ENCODE assay signal across 15 cellular contexts in the genomic region with DNA sequence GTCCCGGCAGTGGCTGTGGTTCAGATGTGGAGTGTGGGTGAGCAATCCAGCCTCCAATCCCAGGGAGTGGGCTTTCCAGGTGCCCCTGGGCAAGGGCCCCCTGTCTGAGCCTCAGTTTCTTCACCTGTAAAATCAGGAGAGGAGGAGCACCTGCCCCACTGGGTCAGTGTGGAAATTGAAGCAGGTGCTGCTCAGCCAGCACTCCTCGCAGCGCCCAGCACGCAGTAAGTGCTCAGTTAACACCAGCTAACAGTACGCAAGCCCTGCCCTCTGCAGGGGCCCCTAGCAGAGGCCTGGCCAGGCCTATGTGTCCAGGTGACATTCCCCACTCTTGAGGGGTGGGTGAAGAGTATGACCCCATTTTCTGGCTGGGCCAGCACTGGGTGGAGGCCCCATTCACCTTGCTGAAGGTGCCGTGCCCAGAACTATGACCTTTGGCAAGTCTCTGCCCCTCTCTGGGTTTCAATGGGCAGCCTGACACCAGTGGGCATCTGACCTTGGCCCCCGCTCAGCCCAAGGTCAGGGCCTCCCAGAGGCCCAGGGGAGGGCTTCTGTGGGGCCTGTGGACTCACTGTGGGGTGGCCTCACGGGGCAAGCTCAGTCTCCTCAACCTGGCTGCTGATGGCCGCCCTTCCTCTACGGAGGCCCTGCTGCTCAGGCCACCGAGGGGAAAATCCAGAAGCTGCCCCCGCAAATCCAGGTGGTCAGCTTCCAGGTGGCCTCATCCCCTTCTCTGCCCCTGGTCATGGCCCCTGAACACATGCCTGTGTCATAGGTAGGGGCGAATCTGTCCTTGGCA. TPM values are rescaled to one million over a fixed set of nuclear protein-coding genes. Genes with fewer than 3 reads are reported as not detected.
DNase-seq lines count a peak whose midpoint lies in the region; ATAC-seq and TF ChIP-seq lines count a peak whose summit lies in the region.
"Had no signal": no experiment of that assay in that cellular context is flagged by ENCODE, and none has a peak within 500 bp of the region (broad histone marks: within the 10 kb centered on the region; RNA-seq: fewer than 3 reads in every experiment).

No MANE protein-coding gene starts in this region.

- H3K9me2 ChIP-seq in SK-N-SH = no peaks in the 10 kb centered on the region

- H3K4me3 ChIP-seq in SK-N-SH (ENCODE audit: low read depth in 2 of 2, low read length in 1 of 2) = no peak overlapping the region; a peak in 1 of 4 replicates
- H3K4me3 ChIP-seq in fibroblast of villous mesenchyme (ENCODE audit: low read depth, low read length) = peak overlapping the region; percentile 87
- H3K4me3 ChIP-seq in ovary = no peak overlapping the region

- intact Hi-C loops in ovary (cut with DNase I) = loop anchor here in 2 of 4 donors (5.0 to 10.0 kb wide), 2 partner anchors 79 to 671 kb away; partner anchors contain the start of gene CALB2 (in 1 of the 2)

- H3F3A ChIP-seq in SK-N-SH (replicated peaks; ENCODE audit: insufficient read depth) = no peaks in the 10 kb centered on the region

- no peak for TF ChIP-seq EP300 in SK-N-SH (IDR thresholded peaks at IDR 0.05; ENCODE audit: borderline replicate concordance in 1 of 2, low read depth in 1 of 2, low read length in 1 of 2)
- no peak for TF ChIP-seq EP300 in ovary (IDR thresholded peaks at IDR 0.05)

- CTCF ChIA-PET in SK-N-SH (lab: Yijun Ruan, JAX) = interaction anchor here (0.6 to 14.3 kb wide), 8 partner anchors 10 to 85 kb away, joined by 3 to 181 read pairs (median 4); no protein-coding TSS in a partner anchor

- TF ChIP-seq CTCF in SK-N-SH (IDR thresholded peaks at IDR 0.05) = no peak
- no peak for TF ChIP-seq CTCF in fibroblast of villous mesenchyme (IDR thresholded peaks at IDR 0.05; ENCODE audit: insufficient read depth, low read depth, low read length)
- no peak for TF ChIP-seq CTCF in ovary (IDR thresholded peaks at IDR 0.05)

- H3K9me3 ChIP-seq in SK-N-SH (no peaks in the 10 kb centered on the region), ovary (no peaks in the 10 kb centered on the region)
- H3K9me3 ChIP-seq: pancreas had no signal

- H3K4me2 ChIP-seq in SK-N-SH = peak overlapping the region; percentile 84; the same call in 1 of the 2 replicates

- H3K27ac ChIP-seq in SK-N-SH (ENCODE audit: low read depth in 2 of 2, low read length in 1 of 2) (no peak overlapping the region; a peak in 1 of 4 replicates), ovary (peak overlapping the region in 1 of 2 donors; percentile 56)

- WGBS in SK-N-SH (ENCODE audit: low lambda C conversion rate) = 81% methylated on average over 6 of the region's 13 CpGs
- 51 to 65% (median 62%) methylated on average over 11 to 13 of the region's 13 CpGs for WGBS in ovary, 3 donors

- peaks cover 55% of the 10 kb centered on the region for H3K79me2 ChIP-seq in SK-N-SH (ENCODE audit: insufficient read depth)

- H4K20me1 ChIP-seq in SK-N-SH (ENCODE audit: insufficient read depth) = peaks cover 51% of the 10 kb centered on the region

- ATAC-seq in SK-N-SH treated with all-trans-retinoic acid at 6 μM for 48 hours = no peak
- ATAC-seq: activated naive CD4-positive, alpha-beta T cell treated with anti-CD3 and anti-CD28 coated beads, Interleukin-2, amount 50 U/mL, for 72 hours; pancreas had no signal

- POLR2A ChIA-PET in SK-N-SH (lab: Yijun Ruan, JAX) = no interaction called here

- peaks cover 19 to 62% of the 10 kb centered on the region in 2 experiments; a peak in 3 of 4 replicates for H3K4me1 ChIP-seq in SK-N-SH (ENCODE audit: control insufficient read depth in 1 of 2, insufficient read depth in 2 of 2, low read depth in 1 of 2, low read length in 1 of 2)
- H3K4me1 ChIP-seq in ovary (ENCODE audit: insufficient read depth) = peaks cover 43% of the 10 kb centered on the region

- H2AFZ ChIP-seq in SK-N-SH (ENCODE audit: low read depth) = no peak overlapping the region

- no peak overlapping the region for H3K9ac ChIP-seq in SK-N-SH

- DNase-seq in SK-N-SH (no peak), fibroblast of villous mesenchyme (ENCODE audit: low read depth) (no peak), ovary (peak in 3 of 5 donors; percentile 34 to 42 (median 39)), NCI-H146 (lab: John Stamatoyannopoulos, UW) (no peak), NCI-H748 (lab: John Stamatoyannopoulos, UW; ENCODE audit: unreplicated experiment) (no peak), NCI-H446 treated with DMSO at 0.1 percent for 48 hours (lab: John Stamatoyannopoulos, UW) (no peak)
- DNase-seq in stimulated activated CD4-positive, alpha-beta T cell treated with anti-CD3 and anti-CD28 coated beads, Interleukin-12 subunit alpha, Interleukin-12 subunit beta, amount 100 ng/mL, for 4 hours = no peak
- DNase-seq: 8988T; activated CD4-positive, alpha-beta T cell treated with anti-CD3 and anti-CD28 coated beads, Interleukin-2, amount 10 ng/mL, durations not matched to agents 24 days and 14 days; DMS79 treated with DMSO at 0.1 percent for 48 hours; immature natural killer cell; NCI-H2227 treated with DMSO at 0.1 percent for 48 hours had no signal

- H3K27me3 ChIP-seq in SK-N-SH (ENCODE audit: insufficient read depth) (no peaks in the 10 kb centered on the region), ovary (no peaks in the 10 kb centered on the region)
- H3K27me3 ChIP-seq: pancreas had no signal

- H3K36me3 ChIP-seq in SK-N-SH (replicated peaks in 1 of 2; ENCODE audit: control insufficient read depth in 1 of 2, insufficient read depth in 2 of 2, low read length in 1 of 2) (peaks cover 9 to 26% of the 10 kb centered on the region in 2 experiments), ovary (no peaks in the 10 kb centered on the region)

- no peak for TF ChIP-seq RAD21 in SK-N-SH (IDR thresholded peaks at IDR 0.05; ENCODE audit: low read length)

- TF ChIP-seq POLR2A in ovary (IDR thresholded peaks at IDR 0.05) = no peak

TF ChIP-seq in SK-N-SH, 30 proteins besides CTCF, POLR2A, EP300 and RAD21 (continues in another document):
- TF ChIP-seq, protein P1, sequence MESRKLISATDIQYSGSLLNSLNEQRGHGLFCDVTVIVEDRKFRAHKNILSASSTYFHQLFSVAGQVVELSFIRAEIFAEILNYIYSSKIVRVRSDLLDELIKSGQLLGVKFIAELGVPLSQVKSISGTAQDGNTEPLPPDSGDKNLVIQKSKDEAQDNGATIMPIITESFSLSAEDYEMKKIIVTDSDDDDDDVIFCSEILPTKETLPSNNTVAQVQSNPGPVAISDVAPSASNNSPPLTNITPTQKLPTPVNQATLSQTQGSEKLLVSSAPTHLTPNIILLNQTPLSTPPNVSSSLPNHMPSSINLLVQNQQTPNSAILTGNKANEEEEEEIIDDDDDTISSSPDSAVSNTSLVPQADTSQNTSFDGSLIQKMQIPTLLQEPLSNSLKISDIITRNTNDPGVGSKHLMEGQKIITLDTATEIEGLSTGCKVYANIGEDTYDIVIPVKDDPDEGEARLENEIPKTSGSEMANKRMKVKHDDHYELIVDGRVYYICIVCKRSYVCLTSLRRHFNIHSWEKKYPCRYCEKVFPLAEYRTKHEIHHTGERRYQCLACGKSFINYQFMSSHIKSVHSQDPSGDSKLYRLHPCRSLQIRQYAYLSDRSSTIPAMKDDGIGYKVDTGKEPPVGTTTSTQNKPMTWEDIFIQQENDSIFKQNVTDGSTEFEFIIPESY (IDR thresholded peaks at IDR 0.05; ENCODE audit: borderline replicate concordance, low read depth) = no peak
- TF ChIP-seq RCOR1 (IDR thresholded peaks at IDR 0.05; ENCODE audit: low read length) = no peak
- TF ChIP-seq TEAD4 (IDR thresholded peaks at IDR 0.05; ENCODE audit: borderline replicate concordance, insufficient read depth) = no peak
- TF ChIP-seq SIN3A (IDR thresholded peaks at IDR 0.05; ENCODE audit: borderline replicate concordance, low read depth, low read length) = no peak
- no peak for TF ChIP-seq ELF1 (IDR thresholded peaks at IDR 0.05)
- TF ChIP-seq FOXJ3 (CRISPR knock-in tag; IDR thresholded peaks at IDR 0.05) = no peak
- no peak for TF ChIP-seq CHD2 (IDR thresholded peaks at IDR 0.05; ENCODE audit: low read length, partially characterized antibody)
- no peak for TF ChIP-seq SMC3 (IDR thresholded peaks at IDR 0.05; ENCODE audit: low read depth, low read length)

TF ChIP-seq in SK-N-SH treated with all-trans-retinoic acid at 6 μM for 48 hours, 23 proteins besides CTCF, POLR2A, EP300 and RAD21 (continues in another document):
- TF ChIP-seq, protein P2, sequence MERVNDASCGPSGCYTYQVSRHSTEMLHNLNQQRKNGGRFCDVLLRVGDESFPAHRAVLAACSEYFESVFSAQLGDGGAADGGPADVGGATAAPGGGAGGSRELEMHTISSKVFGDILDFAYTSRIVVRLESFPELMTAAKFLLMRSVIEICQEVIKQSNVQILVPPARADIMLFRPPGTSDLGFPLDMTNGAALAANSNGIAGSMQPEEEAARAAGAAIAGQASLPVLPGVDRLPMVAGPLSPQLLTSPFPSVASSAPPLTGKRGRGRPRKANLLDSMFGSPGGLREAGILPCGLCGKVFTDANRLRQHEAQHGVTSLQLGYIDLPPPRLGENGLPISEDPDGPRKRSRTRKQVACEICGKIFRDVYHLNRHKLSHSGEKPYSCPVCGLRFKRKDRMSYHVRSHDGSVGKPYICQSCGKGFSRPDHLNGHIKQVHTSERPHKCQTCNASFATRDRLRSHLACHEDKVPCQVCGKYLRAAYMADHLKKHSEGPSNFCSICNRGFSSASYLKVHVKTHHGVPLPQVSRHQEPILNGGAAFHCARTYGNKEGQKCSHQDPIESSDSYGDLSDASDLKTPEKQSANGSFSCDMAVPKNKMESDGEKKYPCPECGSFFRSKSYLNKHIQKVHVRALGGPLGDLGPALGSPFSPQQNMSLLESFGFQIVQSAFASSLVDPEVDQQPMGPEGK (CRISPR knock-in tag; IDR thresholded peaks at IDR 0.05; ENCODE audit: borderline replicate concordance) = no peak
- no peak for TF ChIP-seq CSDC2 (CRISPR knock-in tag; IDR thresholded peaks at IDR 0.05)
- TF ChIP-seq ZFP3 (CRISPR knock-in tag; IDR thresholded peaks at IDR 0.05) = no peak
- TF ChIP-seq ZC3H10 (CRISPR knock-in tag; IDR thresholded peaks at IDR 0.05) = no peak
- no peak for TF ChIP-seq PPARA (CRISPR knock-in tag; IDR thresholded peaks at IDR 0.05; ENCODE audit: borderline replicate concordance)

RNA-seq across cellular contexts. Expression of gene MTSS2, which starts 2.5 kb away (rescaled TPM):
- polyA plus RNA-seq in SK-N-SH (2012; rRNA removed) (41.3 and 54.1 TPM in 2 replicates), ovary (10 to 100 TPM in 1 of 2 donors, 1 to 10 TPM in 1; 8.4 to 52.5 TPM)
- polyA plus RNA-seq in SK-N-SH (2012; cell fraction: cytosol; rRNA removed) = 25.3 and 37.7 TPM in 2 replicates
- 114 and 150 TPM in 2 replicates for polyA plus RNA-seq in SK-N-SH (2012; cell fraction: nucleus; rRNA removed)
- total RNA-seq in fibroblast of villous mesenchyme (74.1 and 97.6 TPM in 2 replicates), ovary (10 to 100 TPM; 19.6 to 93.5 (median 40.2) TPM)
- polyA plus RNA-seq: immature natural killer cell had no signal

RNA-seq across cellular contexts. Expression of gene IL34, which starts 37.0 kb away (rescaled TPM):
- polyA plus RNA-seq in SK-N-SH (2012; rRNA removed) = 0.18 and 0.19 TPM in 2 replicates
- polyA plus RNA-seq in SK-N-SH (2012; cell fraction: cytosol; rRNA removed) = 0.17 and 0.26 TPM in 2 replicates
- 0.27 and 0.36 TPM in 2 replicates for polyA plus RNA-seq in SK-N-SH (2012; cell fraction: nucleus; rRNA removed)
- total RNA-seq in fibroblast of villous mesenchyme = 1.3 and 1.7 TPM in 2 replicates
- total RNA-seq in ovary = 1 to 10 TPM in 6 of 7 donors, under 1 TPM in 1; 0.91 to 4.0 (median 1.9) TPM
- 1 to 10 TPM in 1 of 2 donors, under 1 TPM in 1; 0.88 to 1.8 TPM for polyA plus RNA-seq in ovary
- total RNA-seq: activated naive CD4-positive, alpha-beta T cell treated with anti-CD3 and anti-CD28 coated beads, Interleukin-2, amount 50 U/mL, for 72 hours had no signal
- polyA plus RNA-seq: immature natural killer cell had no signal

Comparison
In these comparisons a context has a peak if more than half of its experiments do, and no peak if none do; other contexts are left out.
1. DNase-seq: peak in ovary (3 of 5); none in SK-N-SH (single experiment), fibroblast of villous mesenchyme (single experiment), NCI-H146 (single experiment), NCI-H748 (single experiment), NCI-H446 treated with DMSO at 0.1 percent for 48 hours (single experiment) and stimulated activated CD4-positive, alpha-beta T cell treated with anti-CD3 and anti-CD28 coated beads, Interleukin-12 subunit alpha, Interleukin-12 subunit beta, amount 100 ng/mL, for 4 hours (single experiment).